Comparison of ENCODE assay signal across 10 cellular contexts in genomic region chr12:127635838-127636237, GRCh38.
"Had no signal": no experiment of that assay in that cellular context is flagged by ENCODE, and none has a peak within 500 bp of the region (broad histone marks: within the 10 kb centered on the region; RNA-seq: fewer than 3 reads in every experiment).

No MANE protein-coding gene starts in this region.

- H3K27ac ChIP-seq: GM23248, HL-60, KMS-11 had no signal

- H3K4me2 ChIP-seq: KMS-11 had no signal

- H2AFZ ChIP-seq: GM23248 had no signal

- ATAC-seq: HCT116, HepG2 had no signal

- H3K4me1 ChIP-seq: HAP-1 had no signal

- H3K36me3 ChIP-seq: HAP-1 had no signal

- H3K9ac ChIP-seq: GM23248, KMS-11 had no signal

- H3K9me3 ChIP-seq: HAP-1 had no signal

- H3K4me3 ChIP-seq: GM23248, HAP-1 had no signal

- DNase-seq: GM23248, GOT3, H7, HFFc6, KBM-7 had no signal
